ENCODE assay signal across 23 cellular contexts in the genomic region with DNA sequence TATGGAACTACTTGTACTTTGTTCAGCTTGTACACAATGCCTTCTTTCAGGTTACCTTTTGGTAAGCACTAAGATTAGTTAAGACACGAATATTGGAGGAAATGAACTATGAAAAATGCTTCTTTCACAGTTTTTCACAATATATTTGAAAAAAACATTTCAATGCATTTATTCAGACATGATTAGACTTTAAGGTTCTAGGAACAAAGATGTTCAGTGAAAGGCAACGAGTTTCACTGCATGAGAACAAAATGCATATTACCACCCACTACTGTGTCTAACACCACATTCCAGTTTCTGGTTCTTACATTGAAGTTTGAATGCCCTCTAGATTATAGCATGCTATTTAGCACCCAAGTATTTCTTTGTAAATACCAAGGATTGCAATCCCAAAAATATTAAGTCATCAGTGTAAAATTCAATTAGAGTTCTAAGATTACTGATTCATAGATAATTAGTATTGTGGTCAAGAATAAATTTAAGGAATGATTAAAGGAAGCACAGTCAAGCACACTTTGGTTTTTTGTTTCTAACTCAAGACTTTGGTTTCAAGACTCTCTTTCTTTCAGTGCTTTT.
"Had no signal": no experiment of that assay in that cellular context is flagged by ENCODE, and none has a peak within 500 bp of the region (broad histone marks: within the 10 kb centered on the region; RNA-seq: fewer than 3 reads in every experiment).

No MANE protein-coding gene starts in this region.

- ATAC-seq: activated CD4-positive, CD25-positive, alpha-beta regulatory T cell treated with anti-CD3 and anti-CD28 coated beads, Interleukin-2, amount 50 U/mL, for 24 hours; activated CD8-positive, alpha-beta T cell treated with anti-CD3 and anti-CD28 coated beads, Interleukin-2, amount 10 ng/mL, durations not matched to agents 7 days and 5 days; effector memory CD8-positive, alpha-beta T cell; heart right ventricle; left cardiac atrium; pancreas; psoas muscle; right cardiac atrium; stimulated activated naive CD8-positive, alpha-beta T cell treated with anti-CD3 and anti-CD28 coated beads, Interleukin-15, Interleukin-2, amounts not matched to agents 100 U/mL and 50 U/mL, for 24 hours had no signal

- H3K36me3 ChIP-seq: adrenal gland, ascending aorta, breast epithelium, neutrophil, pancreas had no signal

- H3K27ac ChIP-seq: adrenal gland, ascending aorta, breast epithelium, esophagus muscularis mucosa, heart right ventricle, neutrophil, pancreas, psoas muscle, upper lobe of left lung, VCaP had no signal

- DNase-seq: activated CD4-positive, alpha-beta T cell treated with anti-CD3 and anti-CD28 coated beads, Interleukin-2, amount 50 U/mL, for 1 hour; activated CD8-positive, alpha-beta T cell treated with anti-CD3 and anti-CD28 coated beads, Interleukin-2, amount 10 ng/mL, durations not matched to agents 7 days and 5 days; activated gamma-delta T cell treated with Interleukin-2 at 50 U/mL for 16 hours; activated T-cell treated with anti-CD3 and anti-CD28 coated beads, Interleukin-2, amount 50 U/mL, for 1 hour; adrenal gland; effector memory CD8-positive, alpha-beta T cell; heart right ventricle; islet precursor cell; left cardiac atrium; midbrain; pancreas; psoas muscle; right cardiac atrium; stimulated activated CD4-positive, alpha-beta T cell treated with anti-CD3 and anti-CD28 coated beads, Interleukin-12 subunit alpha, Interleukin-12 subunit beta, amount 100 ng/mL, for 4 hours; stimulated activated CD4-positive, alpha-beta T cell treated with anti-CD3 and anti-CD28 coated beads, Interleukin-4, amount 100 ng/mL, for 4 hours; stimulated activated naive CD8-positive, alpha-beta T cell treated with anti-CD3 and anti-CD28 coated beads, Interleukin-15, Interleukin-2, amounts not matched to agents 100 U/mL and 50 U/mL, for 24 hours; upper lobe of left lung had no signal

- H3K9me3 ChIP-seq: ascending aorta, neutrophil, pancreas had no signal

- H3K4me1 ChIP-seq: adrenal gland, ascending aorta, breast epithelium, esophagus muscularis mucosa, heart right ventricle, pancreas, psoas muscle, upper lobe of left lung had no signal

- H3K27me3 ChIP-seq: adrenal gland, ascending aorta, breast epithelium, esophagus muscularis mucosa, heart right ventricle, neutrophil, pancreas, upper lobe of left lung had no signal

- H3K4me3 ChIP-seq: adrenal gland, ascending aorta, breast epithelium, esophagus muscularis mucosa, heart right ventricle, pancreas, psoas muscle, upper lobe of left lung had no signal
